Comparison of ENCODE assay signal across 23 cellular contexts in genomic region chr6:102438181-102438580, GRCh38.
"Had no signal": no experiment of that assay in that cellular context is flagged by ENCODE, and none has a peak within 500 bp of the region (broad histone marks: within the 10 kb centered on the region; RNA-seq: fewer than 3 reads in every experiment).

No MANE protein-coding gene starts in this region.

- H3K36me3 ChIP-seq: lower lobe of right lung, ovary, sigmoid colon, stomach, thyroid gland had no signal

- H3K27me3 ChIP-seq: dorsolateral prefrontal cortex, ovary, sigmoid colon, stomach, thyroid gland had no signal

- H3K4me3 Mint-ChIP-seq: immature natural killer cell; naive thymus-derived CD8-positive, alpha-beta T cell; stimulated activated effector memory CD8-positive, alpha-beta T cell treated with anti-CD3 and anti-CD28 coated beads, Interleukin-12 subunit alpha, Interleukin-12 subunit beta, amount 100 ng/mL, for 72 hours had no signal

- H3K4me1 ChIP-seq: lower lobe of right lung, psoas muscle, sigmoid colon, stomach, thyroid gland had no signal

- H3K27ac Mint-ChIP-seq: immature natural killer cell; naive thymus-derived CD8-positive, alpha-beta T cell; stimulated activated effector memory CD8-positive, alpha-beta T cell treated with anti-CD3 and anti-CD28 coated beads, Interleukin-12 subunit alpha, Interleukin-12 subunit beta, amount 100 ng/mL, for 72 hours had no signal

- H3K36me3 Mint-ChIP-seq: immature natural killer cell; naive thymus-derived CD8-positive, alpha-beta T cell; stimulated activated effector memory CD8-positive, alpha-beta T cell treated with anti-CD3 and anti-CD28 coated beads, Interleukin-12 subunit alpha, Interleukin-12 subunit beta, amount 100 ng/mL, for 72 hours had no signal

- H3K9me3 ChIP-seq: lower lobe of right lung, ovary, psoas muscle, sigmoid colon, stomach, thyroid gland had no signal

- H3K4me3 ChIP-seq: dorsolateral prefrontal cortex, lower lobe of right lung, ovary, psoas muscle, sigmoid colon, stomach, thyroid gland had no signal

- H3K4me1 Mint-ChIP-seq: immature natural killer cell; naive thymus-derived CD8-positive, alpha-beta T cell; stimulated activated effector memory CD8-positive, alpha-beta T cell treated with anti-CD3 and anti-CD28 coated beads, Interleukin-12 subunit alpha, Interleukin-12 subunit beta, amount 100 ng/mL, for 72 hours had no signal

- DNase-seq: effector CD4-positive, alpha-beta T cell; hypothalamus; immature natural killer cell; islet precursor cell; kidney glomerular epithelial cell; left colon; left ventricle myocardium superior; lower lobe of right lung; naive thymus-derived CD8-positive, alpha-beta T cell; occipital lobe; ovary; posterior cingulate gyrus; psoas muscle; right cardiac atrium; sigmoid colon; stimulated activated CD4-positive, alpha-beta T cell treated with anti-CD3 and anti-CD28 coated beads, Interleukin-2, amount 100 ng/mL, for 24 hours; stimulated activated CD4-positive, alpha-beta T cell treated with anti-CD3 and anti-CD28 coated beads, Interleukin-4, amount 100 ng/mL, for 24 hours; stimulated activated naive CD4-positive, alpha-beta T cell treated with Interleukin-2 at 50 U/mL for 16 hours; stomach; thyroid gland; trophoblast cell had no signal

- H3K27me3 Mint-ChIP-seq: naive thymus-derived CD8-positive, alpha-beta T cell had no signal
